19 cellular contexts compared by ENCODE assay signal in genomic region chr12:24979286-24979685, GRCh38. TPM values are rescaled to one million over a fixed set of nuclear protein-coding genes. Genes with fewer than 3 reads are reported as not detected.
DNase-seq lines count a peak whose midpoint lies in the region; ATAC-seq, FAIRE-seq and TF ChIP-seq lines count a peak whose summit lies in the region.
"Had no signal": no experiment of that assay in that cellular context is flagged by ENCODE, and none has a peak within 500 bp of the region (broad histone marks: within the 10 kb centered on the region; RNA-seq: fewer than 3 reads in every experiment).

No MANE protein-coding gene starts in this region.

- no peak for TF ChIP-seq POLR2A in K562 (conservative IDR thresholded peaks at IDR 0.05)
- TF ChIP-seq POLR2A in lower leg skin (IDR thresholded peaks at IDR 0.05), result no peak

- H3K4me3 ChIP-seq in K562, result no peak overlapping the region
- no peak overlapping the region for H3K4me3 ChIP-seq in osteoblast (ENCODE audit: insufficient read depth, low read length)
- H3K4me3 ChIP-seq in lower leg skin (ENCODE audit: low read depth, poor library complexity, severe bottlenecking), result no peak overlapping the region
- H3K4me3 ChIP-seq: ovary had no signal

- H3K79me2 ChIP-seq in K562 (ENCODE audit: control insufficient read depth, insufficient read depth, low read length), result no peaks in the 10 kb centered on the region
- no peaks in the 10 kb centered on the region for H3K79me2 ChIP-seq in osteoblast (ENCODE audit: insufficient read depth, low read length)

- in situ Hi-C loops in K562 (cut with MboI), result no loop called here

- FAIRE-seq in K562 (lab: Jason Lieb, UNC), result peak; percentile 56
- FAIRE-seq: colon had no signal

- POLR2A ChIA-PET in K562 (lab: Yijun Ruan, JAX), result interaction anchor here (0.6 to 0.7 kb wide), 2 partner anchors 13 to 89 kb away, joined by 3 read pairs; no protein-coding TSS in a partner anchor

- H3K4me2 ChIP-seq in K562 (ENCODE audit: insufficient read depth, low read length) (no peak overlapping the region), osteoblast (ENCODE audit: insufficient read depth, low read length) (no peak overlapping the region)

- no peak for TF ChIP-seq EP300 in K562 (IDR thresholded peaks at IDR 0.05; ENCODE audit: low read length)

- H3K9me3 ChIP-seq in K562 (replicated peaks; ENCODE audit: control insufficient read depth, insufficient read depth, low read depth, low read length), result peaks cover 1% of the 10 kb centered on the region; the same call in 1 of the 2 replicates
- no peaks in the 10 kb centered on the region for H3K9me3 ChIP-seq in osteoblast (ENCODE audit: low read depth, low read length)
- H3K9me3 ChIP-seq: ovary had no signal

- intact Hi-C loops in K562 (cut with micrococcal nuclease) (no loop called here), lower leg skin (cut with DNase I; ENCODE audit: low total_unique reads) (no loop called here)

- H3K9ac ChIP-seq in K562 (ENCODE audit: insufficient read depth in 1 of 2, low read depth in 2 of 2, low read length in 2 of 2), result no peak overlapping the region

- TF ChIP-seq CTCF in K562 (IDR thresholded peaks at IDR 0.05 in 2 of 3, conservative IDR thresholded peaks at IDR 0.05 in 1 of 3; ENCODE audit: insufficient read depth in 2 of 3, low read depth in 1 of 3, low read length in 3 of 3) (no peak), osteoblast (IDR thresholded peaks at IDR 0.05; ENCODE audit: extremely low read depth, low read depth, low read length) (no peak), lower leg skin (IDR thresholded peaks at IDR 0.05) (no peak)

- H2AFZ ChIP-seq in K562 (ENCODE audit: low read depth, low read length), result peak overlapping the region; percentile 65
- H2AFZ ChIP-seq in osteoblast (ENCODE audit: low read length), result peak overlapping the region; percentile 64

- ATAC-seq in K562 (peak; percentile 86), GM18858 (IDR thresholded peaks at IDR 0.05; ENCODE audit: unreplicated experiment) (no peak)
- ATAC-seq: activated naive CD4-positive, alpha-beta T cell treated with anti-CD3 and anti-CD28 coated beads, Interleukin-2, amount 50 U/mL, for 72 hours; activated T-cell treated with anti-CD3 and anti-CD28 coated beads, Interleukin-2, amount 50 U/mL, for 72 hours had no signal

- peaks cover 0 to 2% of the 10 kb centered on the region in 2 experiments; a peak in 2 of 5 replicates for H3K4me1 ChIP-seq in K562 (replicated peaks in 1 of 2; ENCODE audit: control insufficient read depth in 2 of 2, insufficient read depth in 2 of 2, low read length in 2 of 2)
- H3K4me1 ChIP-seq in osteoblast (ENCODE audit: insufficient read depth, low read length), result no peaks in the 10 kb centered on the region

- H4K20me1 ChIP-seq in K562 (replicated peaks; ENCODE audit: control insufficient read depth, insufficient read depth, low read length), result no peaks in the 10 kb centered on the region
- H4K20me1 ChIP-seq in osteoblast (ENCODE audit: insufficient read depth, low read length), result no peaks in the 10 kb centered on the region

- H3K27me3 ChIP-seq in K562 (ENCODE audit: control insufficient read depth in 2 of 2, insufficient read depth in 2 of 2, low read length in 2 of 2) (no peaks in the 10 kb centered on the region; a peak in 1 of 5 replicates), osteoblast (ENCODE audit: insufficient read depth, low read length) (no peaks in the 10 kb centered on the region)
- H3K27me3 ChIP-seq: ovary had no signal

- H3K9me1 ChIP-seq in K562 (ENCODE audit: control insufficient read depth, insufficient read depth, low read length), result no peaks in the 10 kb centered on the region

- 11% methylated on average over 5 of the region's 5 CpGs for WGBS in K562 (ENCODE audit: insufficient coverage, low coverage, missing lambda C conversion rate)
- 69 to 76% methylated on average over 5 of the region's 5 CpGs for WGBS in lower leg skin, 2 donors

- no TSS peak for BruUV-seq in K562 (replicated peaks; lab: Mats Ljungman, UMichigan)

- TF ChIP-seq RAD21 in K562 (CRISPR knock-in tag; conservative IDR thresholded peaks at IDR 0.05 in 1 of 2, IDR thresholded peaks at IDR 0.05 in 1 of 2), result no peak

- DNase-seq in GF-D8 (lab: John Stamatoyannopoulos, UW) (peak; percentile 19), NOMO-1 (lab: John Stamatoyannopoulos, UW; ENCODE audit: unreplicated experiment in 2 of 2) (peak; percentile 10 to 63), K562 (ENCODE audit: extremely low read depth in 1 of 4, low spot score in 3 of 4) (peak in 2 of 4 experiments; percentile 25 to 53), osteoblast (ENCODE audit: insufficient read length, low spot score, missing footprints) (no peak), SHP77 treated with DMSO at 0.1 percent for 48 hours (lab: John Stamatoyannopoulos, UW) (no peak), lower leg skin (ENCODE audit: low spot score in 2 of 2) (no peak), EL (no peak)
- DNase-seq: activated CD4-positive, CD25-positive, alpha-beta regulatory T cell treated with anti-CD3 and anti-CD28 coated beads, Interleukin-2, amount 50 U/mL, for 72 hours; activated T-cell treated with anti-CD3 and anti-CD28 coated beads, Interleukin-2, amount 50 U/mL, for 72 hours; endodermal cell; NCI-H1092 treated with DMSO at 0.1 percent for 48 hours; NCI-H510A treated with DMSO at 0.1 percent for 48 hours; ovary; SHP77; stimulated activated CD4-positive, alpha-beta T cell treated with anti-CD3 and anti-CD28 coated beads, Interleukin-1b, Interleukin-23, amount 100 ng/mL, for 48 hours; T-helper 2 cell had no signal

- no peak overlapping the region for H3K27ac ChIP-seq in K562 (ENCODE audit: extremely low read depth, low read depth, low read length)
- no peak overlapping the region for H3K27ac ChIP-seq in osteoblast (ENCODE audit: low read depth, low read length)
- H3K27ac ChIP-seq: ovary had no signal

- CTCF ChIA-PET in K562 (lab: Yijun Ruan, JAX; ENCODE audit: low intra/inter-chr PET ratio), result interaction anchor here (0.6 kb wide), 1 partner anchor 33 kb away, joined by 3 read pairs; no protein-coding TSS in a partner anchor

- no peaks in the 10 kb centered on the region for H3K36me3 ChIP-seq in K562 (ENCODE audit: control insufficient read depth, insufficient read depth, low read length)
- H3K36me3 ChIP-seq in osteoblast (ENCODE audit: insufficient read depth, low read length), result no peaks in the 10 kb centered on the region
- H3K36me3 ChIP-seq: ovary had no signal

TF ChIP-seq in K562, 482 proteins besides CTCF, POLR2A, EP300 and RAD21 (continues in another document):
- TF ChIP-seq, protein P1, sequence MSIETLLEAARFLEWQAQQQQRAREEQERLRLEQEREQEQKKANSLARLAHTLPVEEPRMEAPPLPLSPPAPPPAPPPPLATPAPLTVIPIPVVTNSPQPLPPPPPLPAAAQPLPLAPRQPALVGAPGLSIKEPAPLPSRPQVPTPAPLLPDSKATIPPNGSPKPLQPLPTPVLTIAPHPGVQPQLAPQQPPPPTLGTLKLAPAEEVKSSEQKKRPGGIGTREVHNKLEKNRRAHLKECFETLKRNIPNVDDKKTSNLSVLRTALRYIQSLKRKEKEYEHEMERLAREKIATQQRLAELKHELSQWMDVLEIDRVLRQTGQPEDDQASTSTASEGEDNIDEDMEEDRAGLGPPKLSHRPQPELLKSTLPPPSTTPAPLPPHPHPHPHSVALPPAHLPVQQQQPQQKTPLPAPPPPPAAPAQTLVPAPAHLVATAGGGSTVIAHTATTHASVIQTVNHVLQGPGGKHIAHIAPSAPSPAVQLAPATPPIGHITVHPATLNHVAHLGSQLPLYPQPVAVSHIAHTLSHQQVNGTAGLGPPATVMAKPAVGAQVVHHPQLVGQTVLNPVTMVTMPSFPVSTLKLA (conservative IDR thresholded peaks at IDR 0.05), result no peak
- TF ChIP-seq NFE2 (IDR thresholded peaks at IDR 0.05; ENCODE audit: low read depth), result peak; percentile 91
- no peak for TF ChIP-seq KDM5B (IDR thresholded peaks at IDR 0.05; ENCODE audit: insufficient replicate concordance, low read depth, low read length)
- TF ChIP-seq NCOA2 (IDR thresholded peaks at IDR 0.05; ENCODE audit: partially characterized antibody in 2 of 2), result no peak
- no peak for TF ChIP-seq NFIX (CRISPR knock-in tag; IDR thresholded peaks at IDR 0.05; ENCODE audit: low read depth)
- peak; percentile 74 for TF ChIP-seq MAFF (IDR thresholded peaks at IDR 0.05; ENCODE audit: low read length)
- TF ChIP-seq BMI1 (IDR thresholded peaks at IDR 0.05; ENCODE audit: low read length), result no peak

RNA-seq across cellular contexts. Expression of gene BCAT1, which starts 30.4 kb away (rescaled TPM):
- 53.5 and 124 TPM in 2 replicates for total RNA-seq in K562 (2011; cell fraction: chromatin; rRNA removed; ENCODE audit: low replicate concordance)
- total RNA-seq in K562 (2011; cell fraction: nucleolus; rRNA removed), result 33.0 and 49.7 TPM in 2 replicates
- total RNA-seq in K562 (2011; cell fraction: nucleoplasm; rRNA removed), result 127 and 193 TPM in 2 replicates
- total RNA-seq in K562 (2014; rRNA removed) (79.4 and 81.9 TPM in 2 replicates), K562 (2014; rRNA removed; fragmentation: Illumina TruSeq; extraction: Trizol) (130 and 155 TPM in 2 replicates), K562 (2015; rRNA removed; fragmentation: Illumina TruSeq; extraction: Trizol) (64.9 and 68.6 TPM in 2 replicates), K562 (2021) (154 and 157 TPM in 2 replicates), osteoblast (239 and 273 TPM in 2 replicates), lower leg skin (1 to 10 TPM; 1.0 to 4.6 (median 2.8) TPM)
- polyA plus RNA-seq in K562 (2011; rRNA removed) (58.8 and 59.1 TPM in 2 replicates), K562 (2014; fragmentation: Illumina TruSeq; extraction: Trizol) (66.8 and 78.4 TPM in 2 replicates), K562 (2014; fragmentation: Nextera tagmentation; extraction: Ambion mirVana) (10 to 100 TPM; 38.5 to 45.4 TPM), K562 (2014; rRNA removed) (48.1 and 59.1 TPM in 2 replicates)
- polyA plus RNA-seq in K562 (2011; cell fraction: cytosol; rRNA removed), result 28.1 and 58.5 TPM in 2 replicates
- polyA plus RNA-seq in K562 (2011; cell fraction: nucleus; rRNA removed), result 33.1 and 43.9 TPM in 2 replicates
- 53.7 and 101 TPM in 2 replicates for polyA plus RNA-seq in K562 (2012)
- 130 and 179 TPM in 2 replicates for polyA minus RNA-seq in K562 (2011; rRNA and poly(A)+ RNA removed)
- polyA minus RNA-seq in K562 (2011; cell fraction: cytosol; rRNA and poly(A)+ RNA removed), result 82.9 and 107 TPM in 2 replicates
- polyA minus RNA-seq in K562 (2011; cell fraction: nucleus; rRNA and poly(A)+ RNA removed), result 34.1 and 69.3 TPM in 2 replicates

Comparison
In these comparisons a context has a peak if more than half of its experiments do, and no peak if none do; other contexts are left out.
1. DNase-seq: peak in GF-D8 (single experiment) and NOMO-1 (2 of 2); none in osteoblast (single experiment), SHP77 treated with DMSO at 0.1 percent for 48 hours (single experiment), lower leg skin (0 of 2) and EL (single experiment).
2. RNA of gene BCAT1, which starts 30.4 kb away (total RNA-seq): 239 to 273 TPM in osteoblast and 33.0 to 193 TPM in K562; 1.0 to 4.6 TPM in lower leg skin; every median in the first group is over 4 times any median in the second.